ENCODE assay signal across 8 cellular contexts in the genomic region with DNA sequence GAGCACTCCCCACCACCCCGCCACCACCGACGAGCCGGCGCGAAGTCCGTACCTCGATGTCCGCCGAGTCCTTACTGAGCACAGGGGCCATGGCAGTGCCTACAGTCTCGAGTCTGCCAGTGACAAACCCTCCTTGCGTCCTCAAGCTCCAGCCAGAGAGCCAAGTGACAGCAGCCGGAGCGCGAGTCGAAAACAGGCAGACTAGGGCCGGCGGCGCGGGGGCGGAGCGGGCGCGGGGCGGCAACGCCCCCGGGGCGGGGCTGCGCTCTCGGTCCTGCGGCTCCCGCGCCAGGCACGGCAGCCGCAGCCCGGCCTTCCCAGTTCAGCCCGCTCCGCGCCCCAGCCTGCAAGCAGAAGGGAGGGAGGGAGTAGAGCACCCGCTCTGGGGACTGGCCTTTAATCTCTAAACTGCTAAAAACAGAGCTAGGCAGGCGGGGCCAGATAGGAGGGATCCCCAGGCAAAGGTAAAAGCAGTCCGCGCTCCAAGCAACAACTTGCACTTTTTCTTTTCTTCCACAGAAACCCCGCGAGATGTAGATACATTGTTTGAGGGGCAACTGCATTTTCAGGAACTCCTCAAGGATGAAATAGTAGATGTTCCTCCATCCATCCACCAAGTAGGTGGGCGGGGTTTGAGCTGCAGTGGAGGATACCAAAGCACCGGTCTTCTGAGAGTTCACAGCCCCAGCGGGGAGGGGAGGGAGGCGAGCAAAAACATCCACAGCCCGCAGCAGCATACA. TPM values are rescaled to one million over a fixed set of nuclear protein-coding genes. Genes with fewer than 3 reads are reported as not detected.
DNase-seq lines count a peak whose midpoint lies in the region; ATAC-seq and TF ChIP-seq lines count a peak whose summit lies in the region.

Gene DPYD, minus strand, starts transcription at position 203 of the 740 bp plus-strand sequence. Its CDS starts 112 bp downstream, at position 91.

- 0% methylated on average over 1 to 50 of the region's 50 CpGs for WGBS in endodermal cell (ENCODE audit: insufficient coverage in 1 of 2, insufficient read length in 1 of 2), 2 experiments
- 1% methylated on average over 17 to 30 of the region's 50 CpGs for WGBS in mesodermal cell (ENCODE audit: insufficient coverage in 2 of 2), 2 experiments

- TF ChIP-seq CTCF in endodermal cell (conservative IDR thresholded peaks at IDR 0.05) = no peak

- H3K4me3 Mint-ChIP-seq in activated CD8-positive, alpha-beta memory T cell treated with anti-CD3 and anti-CD28 coated beads, Interleukin-2, amount 10 ng/mL, durations not matched to agents 7 days and 5 days = peak within 1 kb of the TSS; percentile 96
- H3K4me3 Mint-ChIP-seq in endodermal cell = peak within 1 kb of the TSS; percentile 82

- peak within 1 kb of the TSS; percentile 94 for H3K4me3 ChIP-seq in endodermal cell (ENCODE audit: low read length)
- H3K4me3 ChIP-seq in mesodermal cell (ENCODE audit: extremely low read depth, insufficient read depth, low read length, poor library complexity, severe bottlenecking) = peak within 1 kb of the TSS; percentile 72

- H3K27ac Mint-ChIP-seq in activated CD8-positive, alpha-beta memory T cell treated with anti-CD3 and anti-CD28 coated beads, Interleukin-2, amount 10 ng/mL, durations not matched to agents 7 days and 5 days = peak within 1 kb of the TSS; percentile 98
- peak within 1 kb of the TSS; percentile 83 for H3K27ac Mint-ChIP-seq in endodermal cell

- no peaks in the 10 kb centered on the region for H3K27me3 ChIP-seq in endodermal cell (ENCODE audit: control insufficient read depth, insufficient read depth, low read length, poor library complexity, severe bottlenecking)

- H3K27ac ChIP-seq in endodermal cell (ENCODE audit: low read depth, low read length) (peak within 1 kb of the TSS; percentile 88), mesodermal cell (ENCODE audit: low read depth, low read length, severe bottlenecking) (peak within 1 kb of the TSS; percentile 92)

- H3K27me3 Mint-ChIP-seq in activated CD8-positive, alpha-beta memory T cell treated with anti-CD3 and anti-CD28 coated beads, Interleukin-2, amount 10 ng/mL, durations not matched to agents 7 days and 5 days = no peaks in the 10 kb centered on the region
- peaks cover 1% of the 10 kb centered on the region for H3K27me3 Mint-ChIP-seq in endodermal cell (ENCODE audit: insufficient read depth)

- CTCF ChIA-PET in activated CD8-positive, alpha-beta memory T cell treated with anti-CD3 and anti-CD28 coated beads, Interleukin-2, amount 10 ng/mL, durations not matched to agents 7 days and 5 days (lab: Charles Lee) = interaction anchor here (1.0 to 3.0 kb wide), 3 partner anchors 25 to 127 kb away, joined by 3 to 17 read pairs (median 4); no protein-coding TSS in a partner anchor

- H3K36me3 ChIP-seq in endodermal cell (ENCODE audit: control insufficient read depth, insufficient read depth, low read length) (no peaks in the 10 kb centered on the region), mesodermal cell (ENCODE audit: control insufficient read depth, insufficient read depth, low read length) (no peaks in the 10 kb centered on the region)

- H3K9me3 ChIP-seq in endodermal cell (ENCODE audit: control insufficient read depth, low read length) (no peaks in the 10 kb centered on the region), mesodermal cell (ENCODE audit: control insufficient read depth, low read length) (no peaks in the 10 kb centered on the region)

- DNase-seq in COLO668 (lab: John Stamatoyannopoulos, UW; ENCODE audit: unreplicated experiment) (peak; percentile 89), HT-29 (ENCODE audit: low spot score) (peak; percentile 87), NOMO-1 treated with DMSO at 0.1 percent for 48 hours (lab: John Stamatoyannopoulos, UW; ENCODE audit: unreplicated experiment) (peak; percentile 84), endodermal cell (peak; percentile 95)
- peak; percentile 92 for DNase-seq in activated CD8-positive, alpha-beta memory T cell treated with anti-CD3 and anti-CD28 coated beads, Interleukin-2, amount 10 ng/mL, durations not matched to agents 7 days and 5 days
- DNase-seq in stimulated activated CD8-positive, alpha-beta memory T cell treated with anti-CD3 and anti-CD28 coated beads, Interleukin-15, amount 100 ng/mL, for 4 hours (ENCODE audit: low read depth in 2 of 2) = peak; percentile 53 to 63

- H3K4me1 Mint-ChIP-seq in activated CD8-positive, alpha-beta memory T cell treated with anti-CD3 and anti-CD28 coated beads, Interleukin-2, amount 10 ng/mL, durations not matched to agents 7 days and 5 days = peaks cover 51% of the 10 kb centered on the region
- H3K4me1 Mint-ChIP-seq in endodermal cell = peaks cover 33% of the 10 kb centered on the region

- no peak within 1 kb of the TSS for H3K9ac ChIP-seq in endodermal cell (ENCODE audit: extremely low read depth, low read length, poor library complexity, severe bottlenecking)

- peak; percentile 88 for ATAC-seq in GM21360 (IDR thresholded peaks at IDR 0.05; ENCODE audit: unreplicated experiment)
- ATAC-seq in activated CD8-positive, alpha-beta memory T cell treated with anti-CD3 and anti-CD28 coated beads, Interleukin-2, amount 10 ng/mL, durations not matched to agents 7 days and 5 days = peak; percentile 91

- H3K36me3 Mint-ChIP-seq in activated CD8-positive, alpha-beta memory T cell treated with anti-CD3 and anti-CD28 coated beads, Interleukin-2, amount 10 ng/mL, durations not matched to agents 7 days and 5 days = peaks cover 7% of the 10 kb centered on the region
- H3K36me3 Mint-ChIP-seq in endodermal cell (ENCODE audit: low read depth) = no peaks in the 10 kb centered on the region

- H3K4me1 ChIP-seq in endodermal cell (ENCODE audit: control insufficient read depth, insufficient read depth, low read length) (peaks cover 6% of the 10 kb centered on the region), mesodermal cell (ENCODE audit: control insufficient read depth, insufficient read depth, low read length, poor library complexity, severe bottlenecking) (peaks cover 11% of the 10 kb centered on the region)

- no peaks in the 10 kb centered on the region for H3K9me3 Mint-ChIP-seq in activated CD8-positive, alpha-beta memory T cell treated with anti-CD3 and anti-CD28 coated beads, Interleukin-2, amount 10 ng/mL, durations not matched to agents 7 days and 5 days (ENCODE audit: low read depth)
- H3K9me3 Mint-ChIP-seq in endodermal cell = no peaks in the 10 kb centered on the region

RNA-seq across cellular contexts. Expression of gene DPYD, which starts in this region (rescaled TPM):
- total RNA-seq in HT-29 (2014; rRNA removed; shearing (Covaris generic)) = 1.5 and 2.1 TPM in 2 replicates
- total RNA-seq in activated CD8-positive, alpha-beta memory T cell treated with anti-CD3 and anti-CD28 coated beads, Interleukin-2, amount 10 ng/mL, durations not matched to agents 7 days and 5 days = 10 to 100 TPM; 31.4 to 42.3 TPM
- total RNA-seq in endodermal cell = 10 to 100 TPM in 1 of 2 donors, 1 to 10 TPM in 1; 9.2 to 17.5 TPM
- polyA plus RNA-seq in endodermal cell (2013, experiment 1 of 2) = 4.2 TPM
- polyA plus RNA-seq in endodermal cell (2013, experiment 2 of 2) = 4.9 TPM
- polyA plus RNA-seq in mesodermal cell (2013, experiment 1 of 2) = 2.1 TPM
- 2.0 TPM for polyA plus RNA-seq in mesodermal cell (2013, experiment 2 of 2)

Comparison
In these comparisons a context has a peak if more than half of its experiments do, and no peak if none do; other contexts are left out.
1. Peak in every context shown above with its lines: DNase-seq, ATAC-seq, H3K4me3 ChIP-seq and H3K27ac ChIP-seq.